16 cellular contexts compared by ENCODE assay signal in the genomic region with DNA sequence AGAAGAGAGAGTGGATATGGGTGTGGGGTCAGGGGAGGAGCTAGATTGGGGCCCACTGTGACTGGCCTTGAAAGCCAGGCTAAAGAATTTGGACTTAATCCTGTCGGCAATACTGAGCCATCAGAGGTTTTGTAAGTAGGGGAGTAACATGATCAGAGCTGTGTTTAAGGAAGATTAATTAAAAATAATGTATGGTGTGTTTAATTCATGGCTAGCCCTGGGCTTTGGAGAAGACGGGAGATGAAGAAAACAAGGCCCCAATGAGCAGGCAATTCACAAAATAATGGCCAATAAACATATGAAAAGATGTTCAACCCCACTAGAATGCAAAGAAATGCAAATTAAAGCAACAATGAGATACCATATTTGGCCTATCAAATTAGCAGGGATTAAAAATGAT.
A peak's percentile ranks its signal among the peaks of the same experiment; 100 is the strongest.
DNase-seq lines count a peak whose midpoint lies in the region; ATAC-seq and TF ChIP-seq lines count a peak whose summit lies in the region.
"Had no signal": no experiment of that assay in that cellular context is flagged by ENCODE, and none has a peak within 500 bp of the region (broad histone marks: within the 10 kb centered on the region; RNA-seq: fewer than 3 reads in every experiment).

No MANE protein-coding gene starts in this region.

- H4K20me1 ChIP-seq in H9 (ENCODE audit: control insufficient read depth, insufficient read depth, insufficient read length) (no peaks in the 10 kb centered on the region), osteoblast (ENCODE audit: insufficient read depth, low read length) (no peaks in the 10 kb centered on the region)

- H3K9me3 Mint-ChIP-seq in H9 = peaks cover 72 to 77% of the 10 kb centered on the region in 2 experiments
- H3K9me3 Mint-ChIP-seq: CD8-positive, alpha-beta T cell had no signal

- no peak overlapping the region for H3K56ac ChIP-seq in H9 (ENCODE audit: insufficient read length, low read depth, low read length)

- no peak overlapping the region for H3T11ph ChIP-seq in H9 (ENCODE audit: low read length)

- H3K27ac Mint-ChIP-seq in H9 = peak overlapping the region in 1 of 3 experiments; percentile 20; a peak in 2 of 7 replicates
- H3K27ac Mint-ChIP-seq: B cell; CD14-positive monocyte; CD8-positive, alpha-beta T cell had no signal

- H3K36me3 Mint-ChIP-seq in H9 (ENCODE audit: insufficient read depth in 1 of 3, low read depth in 3 of 3) = peaks cover 4 to 8% (median 5%) of the 10 kb centered on the region in 3 experiments; a peak in 5 of 7 replicates
- H3K36me3 Mint-ChIP-seq: CD14-positive monocyte; CD8-positive, alpha-beta T cell had no signal

- H4K8ac ChIP-seq in H9 (replicated peaks; ENCODE audit: insufficient read length, low read depth, low read length) = no peak overlapping the region

- no peaks in the 10 kb centered on the region for H3K79me2 ChIP-seq in H9 (ENCODE audit: insufficient read depth, low read length)
- H3K79me2 ChIP-seq in osteoblast (ENCODE audit: insufficient read depth, low read length) = no peaks in the 10 kb centered on the region

- H3K23me2 ChIP-seq in H9 (ENCODE audit: insufficient read length, low read depth, low read length, poor library complexity, severe bottlenecking) = no peaks in the 10 kb centered on the region

- no peak overlapping the region for H2AK5ac ChIP-seq in H9 (ENCODE audit: insufficient read length, low read length)

- H4K91ac ChIP-seq in H9 (ENCODE audit: insufficient read length, low read depth, low read length) = no peak overlapping the region

- no peak overlapping the region for H2BK15ac ChIP-seq in H9 (ENCODE audit: low read depth, low read length)

- no peak overlapping the region for H3K9ac ChIP-seq in H9 (ENCODE audit: extremely low read depth, insufficient read length, low read length)
- H3K9ac ChIP-seq in iPS-15b (ENCODE audit: low read depth, low read length) = no peak overlapping the region

- no peaks in the 10 kb centered on the region for H3K79me1 ChIP-seq in H9 (ENCODE audit: insufficient read depth, low read depth, low read length, poor library complexity, severe bottlenecking)

- H3K4me3 ChIP-seq in iPS-15b (ENCODE audit: low read depth, low read length) (peak overlapping the region; percentile 11), osteoblast (ENCODE audit: insufficient read depth, low read length) (no peak overlapping the region), BE2C (ENCODE audit: low read depth, low read length) (no peak overlapping the region)

- no CpG with 5 or more reads among the region's 2 CpGs for WGBS in H9 (ENCODE audit: extremely low coverage, insufficient read length, low lambda C conversion rate)

- peaks cover 97% of the 10 kb centered on the region for H3K27me3 Mint-ChIP-seq in H9 (ENCODE audit: low read depth)

- ATAC-seq in omental fat pad (ENCODE audit: low FRiP score) = no peak
- ATAC-seq in GM21367 (IDR thresholded peaks at IDR 0.05; ENCODE audit: unreplicated experiment) = no peak
- ATAC-seq: CD8-positive, alpha-beta T cell had no signal

- H3K14ac ChIP-seq in H9 (ENCODE audit: insufficient read depth, low read length) = no peak overlapping the region

- no peaks in the 10 kb centered on the region; the same call in 1 of the 2 replicates for H3K4me1 ChIP-seq in H9 (ENCODE audit: insufficient read depth, low read length)
- H3K4me1 ChIP-seq in iPS-15b (ENCODE audit: control insufficient read depth, insufficient read depth, low read length) = peaks cover 14% of the 10 kb centered on the region
- no peaks in the 10 kb centered on the region for H3K4me1 ChIP-seq in osteoblast (ENCODE audit: insufficient read depth, low read length)
- no peaks in the 10 kb centered on the region for H3K4me1 ChIP-seq in BE2C
- H3K4me1 ChIP-seq: Caco-2 had no signal

- H3K4me1 Mint-ChIP-seq in H9 = peaks cover 24 to 30% of the 10 kb centered on the region in 2 experiments
- H3K4me1 Mint-ChIP-seq: B cell, CD14-positive monocyte had no signal

- H2BK120ac ChIP-seq in H9 (ENCODE audit: low read depth, low read length, poor library complexity, severe bottlenecking) = no peak overlapping the region

- no peak overlapping the region for H3K23ac ChIP-seq in H9 (ENCODE audit: insufficient read length, low read depth, low read length)

- no peak overlapping the region for H2AFZ ChIP-seq in H9 (ENCODE audit: low read length)
- H2AFZ ChIP-seq in osteoblast (ENCODE audit: low read length) = no peak overlapping the region

- TF ChIP-seq CTCF in H9 (conservative IDR thresholded peaks at IDR 0.05) (no peak), osteoblast (IDR thresholded peaks at IDR 0.05; ENCODE audit: extremely low read depth, low read depth, low read length) (no peak), omental fat pad (IDR thresholded peaks at IDR 0.05) (no peak), BE2C (IDR thresholded peaks at IDR 0.05; ENCODE audit: low read depth, low read length) (no peak)

- no peak overlapping the region for H3K18ac ChIP-seq in H9 (ENCODE audit: insufficient read length, low read depth, low read length)

- H3K36me3 ChIP-seq in iPS-15b (ENCODE audit: control insufficient read depth, insufficient read depth, low read length) (no peaks in the 10 kb centered on the region), osteoblast (ENCODE audit: insufficient read depth, low read length) (no peaks in the 10 kb centered on the region), BE2C (no peaks in the 10 kb centered on the region)

- H3K4me3 Mint-ChIP-seq in H9 = peak overlapping the region; percentile 8 to 45; a peak in 4 of 5 replicates
- H3K4me3 Mint-ChIP-seq: B cell; CD14-positive monocyte; CD8-positive, alpha-beta T cell had no signal

- H3K9me3 ChIP-seq in H9 (ENCODE audit: control insufficient read depth, low read depth, low read length) (peaks cover 7% of the 10 kb centered on the region), iPS-15b (ENCODE audit: control insufficient read depth, insufficient read depth, low read length) (no peaks in the 10 kb centered on the region), osteoblast (ENCODE audit: low read depth, low read length) (no peaks in the 10 kb centered on the region), BE2C (no peaks in the 10 kb centered on the region)
- H3K9me3 ChIP-seq: Caco-2 had no signal

- no peak overlapping the region for H3K4ac ChIP-seq in H9 (ENCODE audit: low read depth, low read length)

- peaks cover 65% of the 10 kb centered on the region; the same call in 1 of the 2 replicates for H3K27me3 ChIP-seq in H9 (ENCODE audit: insufficient read depth, low read length)
- peaks cover 76% of the 10 kb centered on the region for H3K27me3 ChIP-seq in iPS-15b (ENCODE audit: control insufficient read depth, insufficient read depth, low read length)
- peaks cover 35% of the 10 kb centered on the region for H3K27me3 ChIP-seq in osteoblast (ENCODE audit: insufficient read depth, low read length)
- H3K27me3 ChIP-seq in BE2C = no peaks in the 10 kb centered on the region

- H3K27ac ChIP-seq in H9 (ENCODE audit: insufficient read length, low read depth, low read length) = no peak overlapping the region
- no peak overlapping the region for H3K27ac ChIP-seq in osteoblast (ENCODE audit: low read depth, low read length)

- DNase-seq in H9 = no peak
- peak; percentile 43 for DNase-seq in NCI-H82 (lab: John Stamatoyannopoulos, UW)
- DNase-seq in osteoblast (ENCODE audit: insufficient read length, low spot score, missing footprints) = peak; percentile 63
- DNase-seq in omental fat pad (ENCODE audit: low spot score) = no peak
- DNase-seq in BE2C = no peak
- DNase-seq: ACHN; Caco-2; CD8-positive, alpha-beta T cell; DND-41; GDM1; IMR-90; KBM-7 had no signal

- no peak overlapping the region for H2BK20ac ChIP-seq in H9 (ENCODE audit: low read depth, low read length, poor library complexity, severe bottlenecking)

- no peak overlapping the region for H3K4me2 ChIP-seq in H9 (ENCODE audit: insufficient read depth, insufficient read length, low read length)
- no peak overlapping the region for H3K4me2 ChIP-seq in osteoblast (ENCODE audit: insufficient read depth, low read length)

- H2BK5ac ChIP-seq in H9 (ENCODE audit: insufficient read length, low read length) = no peak overlapping the region

- H2BK12ac ChIP-seq in H9 (ENCODE audit: insufficient read length, low read depth, low read length) = no peak overlapping the region

- H4K5ac ChIP-seq in H9 (ENCODE audit: insufficient read length, low read depth, low read length) = no peak overlapping the region

Comparison
In these comparisons a context has a peak if more than half of its experiments do, and no peak if none do; other contexts are left out.
1. DNase-seq: peak in NCI-H82 (single experiment) and osteoblast (single experiment); none in H9 (single experiment), omental fat pad (single experiment) and BE2C (single experiment).